1 cellular context compared by ENCODE assay signal in genomic region chr1:44739361-44740178, GRCh38.
TF ChIP-seq lines count a peak whose summit lies in the region.

Gene KIF2C, plus strand, starts transcription at chr1:44739837. Its CDS starts 96 bp downstream, at chr1:44739933.

TF ChIP-seq in HepG2, 621 proteins besides CTCF, POLR2A, EP300 and RAD21 (continued from another document and continues in another):
- TF ChIP-seq TFAP4 (IDR thresholded peaks at IDR 0.05; ENCODE audit: borderline replicate concordance, low read depth), result no peak
- TF ChIP-seq TMF1 (CRISPR knock-in tag; IDR thresholded peaks at IDR 0.05; ENCODE audit: low read depth), result no peak; the same call in 1 of the 2 replicates
- TF ChIP-seq SALL1 (CRISPR knock-in tag; IDR thresholded peaks at IDR 0.05), result peak; percentile 74
- no peak for TF ChIP-seq ZBTB33 (CRISPR knock-in tag; IDR thresholded peaks at IDR 0.05)
- no peak for TF ChIP-seq ZZZ3 (CRISPR knock-in tag; IDR thresholded peaks at IDR 0.05; ENCODE audit: borderline replicate concordance)
- TF ChIP-seq NR2C2 (CRISPR knock-in tag; IDR thresholded peaks at IDR 0.05; ENCODE audit: borderline replicate concordance), result peak; percentile 57
- TF ChIP-seq ELK4 (CRISPR knock-in tag; IDR thresholded peaks at IDR 0.05; ENCODE audit: borderline replicate concordance), result no peak
- TF ChIP-seq FOXJ3 (CRISPR knock-in tag; IDR thresholded peaks at IDR 0.05; ENCODE audit: borderline replicate concordance), result peak; percentile 63; the same call in 1 of the 2 replicates
- peak; percentile 95; the same call in 1 of the 2 replicates for TF ChIP-seq ZNF367 (CRISPR knock-in tag; IDR thresholded peaks at IDR 0.05; ENCODE audit: borderline replicate concordance)
- TF ChIP-seq ISL2 (CRISPR knock-in tag; IDR thresholded peaks at IDR 0.05), result no peak
- no peak for TF ChIP-seq EEA1 (CRISPR knock-in tag; IDR thresholded peaks at IDR 0.05; ENCODE audit: borderline replicate concordance)
- TF ChIP-seq CAMTA2 (CRISPR knock-in tag; IDR thresholded peaks at IDR 0.05; ENCODE audit: borderline replicate concordance), result no peak
- 0 out of 2 replicates have a peak, but pooled peaks have one; percentile 54 for TF ChIP-seq ZNF563 (CRISPR knock-in tag; IDR thresholded peaks at IDR 0.05)
- peak; percentile 72 for TF ChIP-seq TEAD3 (CRISPR knock-in tag; optimal IDR thresholded peaks at IDR 0.05; ENCODE audit: borderline replicate concordance)
- TF ChIP-seq CEBPG (CRISPR knock-in tag; IDR thresholded peaks at IDR 0.05), result no peak
- peak; percentile 81 for TF ChIP-seq HOMEZ (CRISPR knock-in tag; IDR thresholded peaks at IDR 0.05; ENCODE audit: low read depth)
- TF ChIP-seq DBP (CRISPR knock-in tag; IDR thresholded peaks at IDR 0.05; ENCODE audit: not compliant biosample characterization), result peak; percentile 16
- TF ChIP-seq ZNF337 (CRISPR knock-in tag; IDR thresholded peaks at IDR 0.05; ENCODE audit: borderline replicate concordance, low read depth), result no peak
- peak; percentile 81 for TF ChIP-seq ZMYM4 (CRISPR knock-in tag; IDR thresholded peaks at IDR 0.05)
- TF ChIP-seq JARID2 (CRISPR knock-in tag; IDR thresholded peaks at IDR 0.05; ENCODE audit: insufficient replicate concordance), result no peak
- TF ChIP-seq MLLT10 (CRISPR knock-in tag; IDR thresholded peaks at IDR 0.05), result no peak
- TF ChIP-seq IKZF4 (CRISPR knock-in tag; IDR thresholded peaks at IDR 0.05; ENCODE audit: borderline replicate concordance, low read depth, not compliant biosample characterization), result no peak
- no peak; the same call in 1 of the 2 replicates for TF ChIP-seq ZBTB3 (CRISPR knock-in tag; IDR thresholded peaks at IDR 0.05; ENCODE audit: borderline replicate concordance, low read depth)
- TF ChIP-seq ZNF891 (CRISPR knock-in tag; IDR thresholded peaks at IDR 0.05), result no peak
- TF ChIP-seq SMC3 (IDR thresholded peaks at IDR 0.05; ENCODE audit: low read length), result no peak
- no peak for TF ChIP-seq NR2F6 (IDR thresholded peaks at IDR 0.05)
- peak; percentile 29; the same call in 1 of the 2 replicates for TF ChIP-seq NR2F6 (CRISPR knock-in tag; IDR thresholded peaks at IDR 0.05)
- peak; percentile 77; the same call in 1 of the 2 replicates for TF ChIP-seq NRL (CRISPR knock-in tag; IDR thresholded peaks at IDR 0.05; ENCODE audit: borderline replicate concordance)
- 0 out of 2 replicates have a peak, but pooled peaks have one; percentile 33 for TF ChIP-seq TBP (CRISPR knock-in tag; IDR thresholded peaks at IDR 0.05)
- TF ChIP-seq ZMAT5 (CRISPR knock-in tag; IDR thresholded peaks at IDR 0.05; ENCODE audit: borderline replicate concordance, low read depth), result no peak
- TF ChIP-seq ZNF354B (CRISPR knock-in tag; IDR thresholded peaks at IDR 0.05), result 0 out of 2 replicates have a peak, but pooled peaks have one; percentile 19
- TF ChIP-seq HNF4A (CRISPR knock-in tag; IDR thresholded peaks at IDR 0.05), result no peak
- peak; percentile 79 for TF ChIP-seq BATF2 (CRISPR knock-in tag; IDR thresholded peaks at IDR 0.05)
- TF ChIP-seq HMGXB3 (CRISPR knock-in tag; IDR thresholded peaks at IDR 0.05; ENCODE audit: borderline replicate concordance), result no peak
- no peak for TF ChIP-seq MZF1 (CRISPR knock-in tag; IDR thresholded peaks at IDR 0.05; ENCODE audit: borderline replicate concordance)
- TF ChIP-seq TEAD2 (CRISPR knock-in tag; IDR thresholded peaks at IDR 0.05), result no peak
- no peak for TF ChIP-seq TRAFD1 (CRISPR knock-in tag; IDR thresholded peaks at IDR 0.05; ENCODE audit: borderline replicate concordance)
- no peak for TF ChIP-seq PRMT3 (CRISPR knock-in tag; IDR thresholded peaks at IDR 0.05; ENCODE audit: borderline replicate concordance, low read depth)
- TF ChIP-seq HDAC1 (CRISPR knock-in tag; IDR thresholded peaks at IDR 0.05), result peak; percentile 98
- no peak for TF ChIP-seq ZNF343 (CRISPR knock-in tag; IDR thresholded peaks at IDR 0.05)
- no peak for TF ChIP-seq ZNF33B (CRISPR knock-in tag; IDR thresholded peaks at IDR 0.05)
- TF ChIP-seq RELA (CRISPR knock-in tag; IDR thresholded peaks at IDR 0.05), result no peak
- TF ChIP-seq GLI4 (CRISPR knock-in tag; IDR thresholded peaks at IDR 0.05; ENCODE audit: borderline replicate concordance), result no peak
- TF ChIP-seq ZNF782 (CRISPR knock-in tag; IDR thresholded peaks at IDR 0.05; ENCODE audit: borderline replicate concordance), result no peak
- 0 out of 2 replicates have a peak, but pooled peaks have one; percentile 6 for TF ChIP-seq ISX (CRISPR knock-in tag; conservative IDR thresholded peaks at IDR 0.05)
- no peak for TF ChIP-seq MTF2 (CRISPR knock-in tag; IDR thresholded peaks at IDR 0.05; ENCODE audit: borderline replicate concordance)
- TF ChIP-seq PRDM10 (CRISPR knock-in tag; IDR thresholded peaks at IDR 0.05; ENCODE audit: low read depth), result peak; percentile 80; the same call in 1 of the 2 replicates
